ENCODE assay signal across 1 cellular context in genomic region chr5:90366972-90367371, GRCh38.
TF ChIP-seq lines count a peak whose summit lies in the region.

No MANE protein-coding gene starts in this region.

TF ChIP-seq in WTC11, 78 proteins besides CTCF, POLR2A, EP300 and RAD21 (continued from another document):
- TF ChIP-seq ZBTB43 (CRISPR knock-in tag; IDR thresholded peaks at IDR 0.05) (no peak), ZNF219 (CRISPR knock-in tag; IDR thresholded peaks at IDR 0.05; ENCODE audit: borderline replicate concordance) (no peak), FOXP1 (CRISPR knock-in tag; IDR thresholded peaks at IDR 0.05; ENCODE audit: borderline replicate concordance) (no peak)
TF ChIP-seq in WTC11: peak in this region for 0.
